Comparison of ENCODE assay signal across 16 cellular contexts in genomic region chr2:196076778-196077568, GRCh38. TPM values are rescaled to one million over a fixed set of nuclear protein-coding genes. Genes with fewer than 3 reads are reported as not detected.
DNase-seq lines count a peak whose midpoint lies in the region; ATAC-seq and TF ChIP-seq lines count a peak whose summit lies in the region.
"Had no signal": no experiment of that assay in that cellular context is flagged by ENCODE, and none has a peak within 500 bp of the region (broad histone marks: within the 10 kb centered on the region; RNA-seq: fewer than 3 reads in every experiment).

No MANE protein-coding gene starts in this region.

- no peaks in the 10 kb centered on the region for H3K79me2 ChIP-seq in H9 (ENCODE audit: insufficient read depth, low read length)

- H2AK5ac ChIP-seq in H9 (ENCODE audit: insufficient read length, low read length): no peak overlapping the region

- H3K4me1 ChIP-seq in sigmoid colon (no peaks in the 10 kb centered on the region), H9 (ENCODE audit: insufficient read depth, low read length) (no peaks in the 10 kb centered on the region; the same call in 1 of the 2 replicates)
- H3K4me1 ChIP-seq: prostate gland had no signal

- no peak overlapping the region for H2BK12ac ChIP-seq in H9 (ENCODE audit: insufficient read length, low read depth, low read length)

- TF ChIP-seq POLR2A in sigmoid colon (IDR thresholded peaks at IDR 0.05): no peak

- no peak for TF ChIP-seq CTCF in sigmoid colon (IDR thresholded peaks at IDR 0.05)
- TF ChIP-seq CTCF in H9 (conservative IDR thresholded peaks at IDR 0.05): no peak

- H3K4me1 Mint-ChIP-seq in stimulated activated effector memory CD8-positive, alpha-beta T cell treated with anti-CD3 and anti-CD28 coated beads, Interleukin-12 subunit alpha, Interleukin-12 subunit beta, amount 100 ng/mL, for 72 hours: no peaks in the 10 kb centered on the region
- H3K4me1 Mint-ChIP-seq in H9: peaks cover 4 to 9% of the 10 kb centered on the region in 2 experiments

- no peak overlapping the region for H4K8ac ChIP-seq in H9 (replicated peaks; ENCODE audit: insufficient read length, low read depth, low read length)

- no peak overlapping the region for H3K56ac ChIP-seq in H9 (ENCODE audit: insufficient read length, low read depth, low read length)

- no peak overlapping the region for H3K9ac ChIP-seq in H9 (ENCODE audit: extremely low read depth, insufficient read length, low read length)

- no peaks in the 10 kb centered on the region for H3K27me3 Mint-ChIP-seq in H9 (ENCODE audit: low read depth)

- H3K27me3 ChIP-seq in sigmoid colon (no peaks in the 10 kb centered on the region), H9 (ENCODE audit: insufficient read depth, low read length) (no peaks in the 10 kb centered on the region)

- no peak overlapping the region for H4K91ac ChIP-seq in H9 (ENCODE audit: insufficient read length, low read depth, low read length)

- no peak overlapping the region for H4K5ac ChIP-seq in H9 (ENCODE audit: insufficient read length, low read depth, low read length)

- 76 to 84% methylated on average over 5 of the region's 5 CpGs for WGBS in sigmoid colon, 2 donors
- WGBS in H9 (ENCODE audit: extremely low coverage, insufficient read length, low lambda C conversion rate): no CpG with 5 or more reads among the region's 5 CpGs

- no peaks in the 10 kb centered on the region for H3K79me1 ChIP-seq in H9 (ENCODE audit: insufficient read depth, low read depth, low read length, poor library complexity, severe bottlenecking)

- no peak overlapping the region for H3K23ac ChIP-seq in H9 (ENCODE audit: insufficient read length, low read depth, low read length)

- intact Hi-C loops in sigmoid colon (cut with DNase I): loop anchor here (5.0 kb wide), 1 partner anchor 260 kb away; no protein-coding TSS in a partner anchor

- DNase-seq in HEK293T (ENCODE audit: extremely low spot score): no peak
- peak; percentile 34 for DNase-seq in NAMALWA (ENCODE audit: low spot score)
- no peak for DNase-seq in stimulated activated effector memory CD8-positive, alpha-beta T cell treated with anti-CD3 and anti-CD28 coated beads, Interleukin-12 subunit alpha, Interleukin-12 subunit beta, amount 100 ng/mL, for 72 hours (ENCODE audit: low spot score in 2 of 2)
- no peak for DNase-seq in sigmoid colon
- DNase-seq in H9: no peak
- DNase-seq in NCI-H146 (lab: John Stamatoyannopoulos, UW): no peak
- no peak for DNase-seq in NCI-H526 (lab: John Stamatoyannopoulos, UW)
- DNase-seq: activated CD4-positive, CD25-positive, alpha-beta regulatory T cell treated with anti-CD3 and anti-CD28 coated beads, Interleukin-2, amount 50 U/mL, for 72 hours; activated T-cell treated with anti-CD3 and anti-CD28 coated beads, Interleukin-2, amount 50 U/mL, for 1 hour; H7; head of caudate nucleus; NCI-H1048; NCI-H2227 treated with DMSO at 0.1 percent for 48 hours; stimulated activated CD4-positive, alpha-beta T cell treated with anti-CD3 and anti-CD28 coated beads, Interleukin-15, amount 100 ng/mL, for 24 hours had no signal

- peak; percentile 78 for ATAC-seq in GM18868 (IDR thresholded peaks at IDR 0.05; ENCODE audit: unreplicated experiment)
- peak; percentile 75 for ATAC-seq in stimulated activated effector memory CD8-positive, alpha-beta T cell treated with anti-CD3 and anti-CD28 coated beads, Interleukin-12 subunit alpha, Interleukin-12 subunit beta, amount 100 ng/mL, for 72 hours

- CTCF ChIA-PET in HEK293T (lab: Yijun Ruan, JAX): interaction anchor here (0.7 to 2.9 kb wide), 4 partner anchors 9 to 260 kb away, joined by 3 to 8 read pairs (median 7); partner anchors contain the start of genes DNAH7 and STK17B

- POLR2A ChIA-PET in HEK293T (lab: Yijun Ruan, JAX): interaction anchor here (1.0 kb wide), 1 partner anchor 9 kb away, joined by 4 read pairs; the partner anchor contains the start of gene DNAH7

- TF ChIP-seq EP300 in sigmoid colon (IDR thresholded peaks at IDR 0.05): no peak

- no peaks in the 10 kb centered on the region for H3K36me3 Mint-ChIP-seq in stimulated activated effector memory CD8-positive, alpha-beta T cell treated with anti-CD3 and anti-CD28 coated beads, Interleukin-12 subunit alpha, Interleukin-12 subunit beta, amount 100 ng/mL, for 72 hours
- H3K36me3 Mint-ChIP-seq in H9 (ENCODE audit: insufficient read depth in 1 of 3, low read depth in 3 of 3): peaks cover 0 to 1% (median under 1%) of the 10 kb centered on the region in 3 experiments; a peak in 3 of 7 replicates

- no peak overlapping the region for H3K4me3 Mint-ChIP-seq in stimulated activated effector memory CD8-positive, alpha-beta T cell treated with anti-CD3 and anti-CD28 coated beads, Interleukin-12 subunit alpha, Interleukin-12 subunit beta, amount 100 ng/mL, for 72 hours
- H3K4me3 Mint-ChIP-seq in H9: no peak overlapping the region

- H3K9me3 Mint-ChIP-seq in stimulated activated effector memory CD8-positive, alpha-beta T cell treated with anti-CD3 and anti-CD28 coated beads, Interleukin-12 subunit alpha, Interleukin-12 subunit beta, amount 100 ng/mL, for 72 hours: no peaks in the 10 kb centered on the region
- H3K9me3 Mint-ChIP-seq in H9: peaks cover 0 to 2% of the 10 kb centered on the region in 2 experiments; a peak in 1 of 5 replicates

- no peak overlapping the region for H3K4me3 ChIP-seq in sigmoid colon
- H3K4me3 ChIP-seq: prostate gland had no signal

- no peak overlapping the region for H3K27ac ChIP-seq in sigmoid colon
- H3K27ac ChIP-seq in H9 (ENCODE audit: insufficient read length, low read depth, low read length): no peak overlapping the region
- H3K27ac ChIP-seq: prostate gland had no signal

- no peak overlapping the region for H2BK20ac ChIP-seq in H9 (ENCODE audit: low read depth, low read length, poor library complexity, severe bottlenecking)

- H3K23me2 ChIP-seq in H9 (ENCODE audit: insufficient read length, low read depth, low read length, poor library complexity, severe bottlenecking): no peaks in the 10 kb centered on the region

- peaks cover 3% of the 10 kb centered on the region for H4K20me1 ChIP-seq in H9 (ENCODE audit: control insufficient read depth, insufficient read depth, insufficient read length)

- H3K4me2 ChIP-seq in H9 (ENCODE audit: insufficient read depth, insufficient read length, low read length): no peak overlapping the region

- no peak overlapping the region for H3T11ph ChIP-seq in H9 (ENCODE audit: low read length)

- no peak overlapping the region for H2BK15ac ChIP-seq in H9 (ENCODE audit: low read depth, low read length)

- no peak overlapping the region for H2BK5ac ChIP-seq in H9 (ENCODE audit: insufficient read length, low read length)

- H3K4ac ChIP-seq in H9 (ENCODE audit: low read depth, low read length): no peak overlapping the region

- H3K18ac ChIP-seq in H9 (ENCODE audit: insufficient read length, low read depth, low read length): no peak overlapping the region

- no peaks in the 10 kb centered on the region for H3K9me3 ChIP-seq in sigmoid colon
- no peaks in the 10 kb centered on the region for H3K9me3 ChIP-seq in H9 (ENCODE audit: control insufficient read depth, low read depth, low read length)
- H3K9me3 ChIP-seq: prostate gland had no signal

- no peak overlapping the region for H3K14ac ChIP-seq in H9 (ENCODE audit: insufficient read depth, low read length)

- H3K27ac Mint-ChIP-seq in stimulated activated effector memory CD8-positive, alpha-beta T cell treated with anti-CD3 and anti-CD28 coated beads, Interleukin-12 subunit alpha, Interleukin-12 subunit beta, amount 100 ng/mL, for 72 hours: no peak overlapping the region
- peak overlapping the region in 1 of 3 experiments; percentile 55; a peak in 1 of 7 replicates for H3K27ac Mint-ChIP-seq in H9

- no peak overlapping the region for H2BK120ac ChIP-seq in H9 (ENCODE audit: low read depth, low read length, poor library complexity, severe bottlenecking)

- no peak overlapping the region for H2AFZ ChIP-seq in H9 (ENCODE audit: low read length)

- H3K36me3 ChIP-seq in sigmoid colon: no peaks in the 10 kb centered on the region
- H3K36me3 ChIP-seq: prostate gland had no signal

TF ChIP-seq in HEK293T, 16 proteins besides CTCF, POLR2A, EP300 and RAD21:
- peak; percentile 92 for TF ChIP-seq PKNOX1 (IDR thresholded peaks at IDR 0.05)
- TF ChIP-seq ELF4 (IDR thresholded peaks at IDR 0.05): no peak

RNA-seq across cellular contexts. Expression of gene DNAH7, which starts 8.3 kb away (rescaled TPM):
- total RNA-seq in sigmoid colon (1 to 10 TPM in 1 of 4 donors, under 1 TPM in 3; 0.36 to 1.9 (median 0.70) TPM), H9 (2021) (0.09 TPM in 1 of 2 replicates, not detected in the other)
- polyA plus RNA-seq in sigmoid colon: 1 to 10 TPM in 2 of 3 donors, under 1 TPM in 1; 0.57 to 1.4 (median 1.2) TPM
